17 cellular contexts compared by ENCODE assay signal in the genomic region with DNA sequence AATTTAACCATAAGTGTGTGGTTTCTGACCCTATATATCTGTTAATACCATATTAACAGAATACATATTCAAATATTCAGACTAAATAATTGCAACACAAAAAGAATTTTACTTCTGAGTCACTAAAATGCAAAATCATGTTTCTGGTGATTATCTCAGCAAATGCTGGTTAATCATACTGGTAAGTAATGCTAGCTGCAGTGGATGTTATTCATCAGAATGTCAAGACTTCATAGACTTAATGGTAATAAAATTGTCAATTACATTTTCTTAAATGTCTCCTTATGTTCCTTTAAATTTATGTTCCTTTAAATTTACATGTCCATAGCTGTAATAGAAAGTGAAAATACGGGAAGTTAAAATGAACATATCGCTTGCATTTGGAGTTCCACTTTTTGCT.
DNase-seq lines count a peak whose midpoint lies in the region; TF ChIP-seq lines count a peak whose summit lies in the region.
"Had no signal": no experiment of that assay in that cellular context is flagged by ENCODE, and none has a peak within 500 bp of the region (broad histone marks: within the 10 kb centered on the region; RNA-seq: fewer than 3 reads in every experiment).

No MANE protein-coding gene starts in this region.

- H2AFZ ChIP-seq in OCI-LY3 (ENCODE audit: low read depth, low read length), result no peak overlapping the region

- no peak overlapping the region for H3K9ac ChIP-seq in OCI-LY3 (ENCODE audit: low read length)

- H3K36me3 ChIP-seq in OCI-LY3 (replicated peaks; ENCODE audit: low read depth, low read length), result no peaks in the 10 kb centered on the region
- H3K36me3 ChIP-seq: Peyer's patch had no signal

- H3K4me2 ChIP-seq in OCI-LY3 (ENCODE audit: low read length), result peak overlapping the region; percentile 35

- no peaks in the 10 kb centered on the region for H3K79me2 ChIP-seq in OCI-LY3 (ENCODE audit: low read length)

- no peaks in the 10 kb centered on the region for H3K27me3 ChIP-seq in OCI-LY3 (ENCODE audit: low read depth, low read length)
- H3K27me3 ChIP-seq: Peyer's patch had no signal

- H3K4me3 ChIP-seq in OCI-LY3 (ENCODE audit: low read length), result no peak overlapping the region
- no peak overlapping the region for H3K4me3 ChIP-seq in choroid plexus epithelial cell (ENCODE audit: low read depth, low read length)
- H3K4me3 ChIP-seq: GM12878, Peyer's patch had no signal

- no peaks in the 10 kb centered on the region for H3K4me1 ChIP-seq in OCI-LY3 (ENCODE audit: low read length)
- H3K4me1 ChIP-seq: Peyer's patch had no signal

- no peak overlapping the region for H3K27ac ChIP-seq in OCI-LY3 (ENCODE audit: low read length)
- H3K27ac ChIP-seq: HL-60, Peyer's patch had no signal

- H4K20me1 ChIP-seq in OCI-LY3 (ENCODE audit: insufficient read depth, low read length), result no peaks in the 10 kb centered on the region

- TF ChIP-seq CTCF in OCI-LY3 (IDR thresholded peaks at IDR 0.05; ENCODE audit: low read depth, low read length), result no peak
- TF ChIP-seq CTCF in choroid plexus epithelial cell (conservative IDR thresholded peaks at IDR 0.05; ENCODE audit: low read depth, low read length), result no peak

- peaks cover 11% of the 10 kb centered on the region for H3K9me3 ChIP-seq in OCI-LY3 (ENCODE audit: insufficient read depth, low read length)
- H3K9me3 ChIP-seq: Peyer's patch had no signal

- DNase-seq in EL (peak; percentile 12), Kasumi-1 (lab: John Stamatoyannopoulos, UW) (peak; percentile 21 to 36), choroid plexus epithelial cell (ENCODE audit: low read depth) (peak; percentile 4), NCI-H82 treated with DMSO at 0.1 percent for 48 hours (lab: John Stamatoyannopoulos, UW; ENCODE audit: unreplicated experiment) (no peak), cerebellum (ENCODE audit: low spot score) (no peak)
- no peak for DNase-seq in activated effector memory CD4-positive, alpha-beta T cell treated with anti-CD3 and anti-CD28 coated beads, Interleukin-2, amount 50 U/mL, for 16 hours
- no peak for DNase-seq in stimulated activated CD4-positive, alpha-beta T cell treated with anti-CD3 and anti-CD28 coated beads, Interleukin-15, amount 100 ng/mL, for 24 hours
- DNase-seq: CD8-positive, alpha-beta T cell; GDM1; NCI-H187; NCI-H446; Peyer's patch; Right ventricle myocardium superior; SW 1271 had no signal

Comparison
In these comparisons a context has a peak if more than half of its experiments do, and no peak if none do; other contexts are left out.
1. DNase-seq: peak in EL (single experiment), Kasumi-1 (2 of 2) and choroid plexus epithelial cell (single experiment); none in activated effector memory CD4-positive, alpha-beta T cell treated with anti-CD3 and anti-CD28 coated beads, Interleukin-2, amount 50 U/mL, for 16 hours (single experiment), stimulated activated CD4-positive, alpha-beta T cell treated with anti-CD3 and anti-CD28 coated beads, Interleukin-15, amount 100 ng/mL, for 24 hours (single experiment), NCI-H82 treated with DMSO at 0.1 percent for 48 hours (single experiment) and cerebellum (single experiment).